Comparison of ENCODE assay signal across 10 cellular contexts in genomic region chr15:44308415-44308814, GRCh38.
DNase-seq lines count a peak whose midpoint lies in the region; ATAC-seq lines count a peak whose summit lies in the region.
"Had no signal": no experiment of that assay in that cellular context is flagged by ENCODE, and none has a peak within 500 bp of the region (broad histone marks: within the 10 kb centered on the region; RNA-seq: fewer than 3 reads in every experiment).

No MANE protein-coding gene starts in this region.

- H3K4me3 Mint-ChIP-seq in activated naive CD8-positive, alpha-beta T cell treated with anti-CD3 and anti-CD28 coated beads, Interleukin-2, amount 50 U/mL, for 24 hours = peak overlapping the region; percentile 75
- H3K4me3 Mint-ChIP-seq: WTC11 had no signal

- peak; percentile 87 for ATAC-seq in GM18870 (IDR thresholded peaks at IDR 0.05; ENCODE audit: unreplicated experiment)
- ATAC-seq in GM21619 (IDR thresholded peaks at IDR 0.05; ENCODE audit: unreplicated experiment) = peak; percentile 85
- peak; percentile 89 for ATAC-seq in HG03460 (IDR thresholded peaks at IDR 0.05; ENCODE audit: unreplicated experiment)
- peak; percentile 97 for ATAC-seq in activated naive CD8-positive, alpha-beta T cell treated with anti-CD3 and anti-CD28 coated beads, Interleukin-2, amount 50 U/mL, for 24 hours
- ATAC-seq: WTC11 had no signal

- peaks cover 10% of the 10 kb centered on the region for H3K36me3 Mint-ChIP-seq in activated naive CD8-positive, alpha-beta T cell treated with anti-CD3 and anti-CD28 coated beads, Interleukin-2, amount 50 U/mL, for 24 hours (ENCODE audit: low read depth)
- H3K36me3 Mint-ChIP-seq: WTC11 had no signal

- H3K4me1 Mint-ChIP-seq in activated naive CD8-positive, alpha-beta T cell treated with anti-CD3 and anti-CD28 coated beads, Interleukin-2, amount 50 U/mL, for 24 hours = peaks cover 55% of the 10 kb centered on the region
- H3K4me1 Mint-ChIP-seq: WTC11 had no signal

- DNase-seq in activated naive CD8-positive, alpha-beta T cell treated with anti-CD3 and anti-CD28 coated beads, Interleukin-2, amount 50 U/mL, for 24 hours = peak; percentile 32
- DNase-seq in NCI-H1436 treated with DMSO at 0.1 percent for 48 hours (lab: John Stamatoyannopoulos, UW) = no peak
- no peak for DNase-seq in glomerular visceral epithelial cell (ENCODE audit: extremely low spot score)
- no peak for DNase-seq in AML-193 (lab: John Stamatoyannopoulos, UW)
- DNase-seq: dorsolateral prefrontal cortex, kidney glomerular epithelial cell had no signal

- H3K27ac Mint-ChIP-seq in activated naive CD8-positive, alpha-beta T cell treated with anti-CD3 and anti-CD28 coated beads, Interleukin-2, amount 50 U/mL, for 24 hours = peak overlapping the region; percentile 99
- H3K27ac Mint-ChIP-seq: WTC11 had no signal

- H3K9me3 Mint-ChIP-seq in activated naive CD8-positive, alpha-beta T cell treated with anti-CD3 and anti-CD28 coated beads, Interleukin-2, amount 50 U/mL, for 24 hours = no peaks in the 10 kb centered on the region
- H3K9me3 Mint-ChIP-seq: WTC11 had no signal

- no peaks in the 10 kb centered on the region for H3K27me3 Mint-ChIP-seq in activated naive CD8-positive, alpha-beta T cell treated with anti-CD3 and anti-CD28 coated beads, Interleukin-2, amount 50 U/mL, for 24 hours
